ENCODE assay signal across 22 cellular contexts in the genomic region with DNA sequence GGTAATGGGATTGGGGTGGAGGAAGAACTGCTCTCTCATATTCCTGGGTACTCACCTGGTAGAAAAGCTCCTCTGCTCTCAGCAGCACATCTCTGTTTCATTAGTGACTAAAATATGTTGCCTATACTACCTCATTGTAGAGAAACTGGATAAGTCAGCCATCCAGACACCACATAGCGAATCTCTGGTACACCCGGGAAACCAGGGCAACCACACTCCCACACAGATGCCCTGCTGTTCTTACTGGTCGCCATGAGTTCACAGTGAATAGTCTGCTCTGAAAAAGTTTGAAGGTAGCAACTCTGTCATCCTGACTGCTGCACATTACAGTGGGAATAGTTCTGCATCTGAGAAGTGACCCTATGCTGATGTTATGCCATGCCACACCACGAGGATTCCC.
DNase-seq lines count a peak whose midpoint lies in the region; ATAC-seq and TF ChIP-seq lines count a peak whose summit lies in the region.
"Had no signal": no experiment of that assay in that cellular context is flagged by ENCODE, and none has a peak within 500 bp of the region (broad histone marks: within the 10 kb centered on the region; RNA-seq: fewer than 3 reads in every experiment).

No MANE protein-coding gene starts in this region.

- no peak for ATAC-seq in HG03045 (IDR thresholded peaks at IDR 0.05; ENCODE audit: unreplicated experiment)
- ATAC-seq: A549 had no signal

- no peaks in the 10 kb centered on the region for H3K36me3 ChIP-seq in MG63

- peak; percentile 8 for DNase-seq in stimulated activated CD4-positive, alpha-beta T cell treated with anti-CD3 and anti-CD28 coated beads, Interleukin-1b, Interleukin-23, amount 100 ng/mL, for 48 hours
- DNase-seq in stimulated activated CD4-positive, alpha-beta T cell treated with anti-CD3 and anti-CD28 coated beads, Interleukin-12 subunit alpha, Interleukin-12 subunit beta, amount 100 ng/mL, for 4 hours = no peak
- peak; percentile 28 for DNase-seq in coronary artery (ENCODE audit: low spot score)
- DNase-seq in osteocyte (ENCODE audit: extremely low spot score, unreplicated experiment) = peak; percentile 19
- no peak for DNase-seq in MG63
- DNase-seq in DMS79 (lab: John Stamatoyannopoulos, UW) = no peak
- DNase-seq: 8988T; ACHN; AML-193; BE2C; Calu3; CD4-positive, alpha-beta memory T cell; COR-L47; DMS53; DND-41; GOT3; H7; HCEC 1CT had no signal

- H3K9me3 ChIP-seq in MG63 = no peaks in the 10 kb centered on the region
- H3K9me3 ChIP-seq: A549, BE2C had no signal

- no peaks in the 10 kb centered on the region for H3K4me1 Mint-ChIP-seq in osteocyte (ENCODE audit: unreplicated experiment)
- H3K4me1 Mint-ChIP-seq: CD4-positive, alpha-beta memory T cell had no signal

- H3K27ac Mint-ChIP-seq in osteocyte (ENCODE audit: unreplicated experiment) = no peak overlapping the region
- H3K27ac Mint-ChIP-seq: CD14-positive monocyte; CD4-positive, alpha-beta memory T cell had no signal

- no peak for TF ChIP-seq CTCF in coronary artery (IDR thresholded peaks at IDR 0.05)
- no peak for TF ChIP-seq CTCF in osteocyte (IDR thresholded peaks at IDR 0.05)

- H3K27me3 ChIP-seq in MG63 = no peaks in the 10 kb centered on the region
- H3K27me3 ChIP-seq: BE2C; BLaER1 treated with 17β-estradiol and CSF1 and Interleukin-3, amounts not matched to agents 10 nM and 100 nM had no signal

- H3K9me3 Mint-ChIP-seq in osteocyte (ENCODE audit: unreplicated experiment) = no peaks in the 10 kb centered on the region
- H3K9me3 Mint-ChIP-seq: CD14-positive monocyte; CD4-positive, alpha-beta memory T cell had no signal

- H3K4me3 Mint-ChIP-seq in osteocyte (ENCODE audit: unreplicated experiment) = no peak overlapping the region
- H3K4me3 Mint-ChIP-seq: CD14-positive monocyte; CD4-positive, alpha-beta memory T cell had no signal

- no peaks in the 10 kb centered on the region for H3K36me3 Mint-ChIP-seq in osteocyte (ENCODE audit: unreplicated experiment)
- H3K36me3 Mint-ChIP-seq: CD14-positive monocyte; CD4-positive, alpha-beta memory T cell had no signal

- H3K27me3 Mint-ChIP-seq in osteocyte (ENCODE audit: unreplicated experiment) = no peaks in the 10 kb centered on the region
- H3K27me3 Mint-ChIP-seq: CD4-positive, alpha-beta memory T cell had no signal

- no peak overlapping the region for H3K27ac ChIP-seq in coronary artery
- H3K27ac ChIP-seq: A549; BLaER1 treated with 17β-estradiol and CSF1 and Interleukin-3, amounts not matched to agents 10 nM and 100 nM had no signal

- H3K4me3 ChIP-seq in coronary artery (no peak overlapping the region), MG63 (no peak overlapping the region)
- H3K4me3 ChIP-seq: A549; BLaER1 treated with 17β-estradiol and CSF1 and Interleukin-3, amounts not matched to agents 10 nM and 100 nM had no signal

Comparison
In these comparisons a context has a peak if more than half of its experiments do, and no peak if none do; other contexts are left out.
1. DNase-seq: peak in stimulated activated CD4-positive, alpha-beta T cell treated with anti-CD3 and anti-CD28 coated beads, Interleukin-1b, Interleukin-23, amount 100 ng/mL, for 48 hours (single experiment), coronary artery (single experiment) and osteocyte (single experiment); none in stimulated activated CD4-positive, alpha-beta T cell treated with anti-CD3 and anti-CD28 coated beads, Interleukin-12 subunit alpha, Interleukin-12 subunit beta, amount 100 ng/mL, for 4 hours (single experiment), MG63 (single experiment) and DMS79 (single experiment).